ENCODE assay signal across 12 cellular contexts in the genomic region with DNA sequence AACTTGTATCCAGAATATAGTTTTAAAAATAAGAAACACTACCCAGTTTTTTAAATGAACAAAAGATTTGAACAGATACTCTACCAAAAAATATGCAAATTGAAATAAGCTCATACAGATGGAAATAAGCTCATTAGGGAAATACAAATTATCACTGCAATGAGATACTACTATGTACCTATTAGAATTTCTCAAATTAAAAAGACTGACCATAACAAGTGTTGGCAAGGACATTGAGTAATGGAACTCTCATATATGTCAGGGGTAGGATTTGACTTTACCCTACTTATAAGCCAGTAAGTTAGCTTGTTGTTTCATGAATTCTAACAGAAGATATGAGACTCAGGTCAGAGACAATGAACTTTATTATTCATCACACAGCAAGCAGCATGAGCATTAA. TPM values are rescaled to one million over a fixed set of nuclear protein-coding genes. Genes with fewer than 3 reads are reported as not detected.
"Had no signal": no experiment of that assay in that cellular context is flagged by ENCODE, and none has a peak within 500 bp of the region (broad histone marks: within the 10 kb centered on the region; RNA-seq: fewer than 3 reads in every experiment).

No MANE protein-coding gene starts in this region.

- ATAC-seq: GM23338, HCT116 had no signal

- H3K9ac ChIP-seq: GM23248 had no signal

- H3K4me3 ChIP-seq: GM23248, GM23338, HAP-1 had no signal

- H3K9me3 Mint-ChIP-seq: GM23338 had no signal

- H3K36me3 ChIP-seq: HAP-1 had no signal

- H2AFZ ChIP-seq: GM23248, GM23338 had no signal

- DNase-seq: GM23248, GOT3, H7, H9, HCEC 1CT, HFFc6 had no signal

- H3K27ac ChIP-seq: GM23248 had no signal

- H3K4me1 Mint-ChIP-seq: GM23338, H9 had no signal

- H3K4me2 ChIP-seq: GM23338 had no signal

- FAIRE-seq: H1, H54 had no signal

- H3K27ac Mint-ChIP-seq: GM23338, H9, HFFc6 had no signal

- H3K4me3 Mint-ChIP-seq: GM23338, H9, HFFc6 had no signal

- H3K4me1 ChIP-seq: HAP-1 had no signal

RNA-seq across cellular contexts. Expression of gene ASIP, which starts 9.6 kb away (rescaled TPM):
- total RNA-seq: GM23248, GM23338, H1, H4, H7, H9, HFFc6 had no signal
- polyA plus RNA-seq: GM23248, GM23338, H1 had no signal
